ENCODE assay signal across 15 cellular contexts in the genomic region with DNA sequence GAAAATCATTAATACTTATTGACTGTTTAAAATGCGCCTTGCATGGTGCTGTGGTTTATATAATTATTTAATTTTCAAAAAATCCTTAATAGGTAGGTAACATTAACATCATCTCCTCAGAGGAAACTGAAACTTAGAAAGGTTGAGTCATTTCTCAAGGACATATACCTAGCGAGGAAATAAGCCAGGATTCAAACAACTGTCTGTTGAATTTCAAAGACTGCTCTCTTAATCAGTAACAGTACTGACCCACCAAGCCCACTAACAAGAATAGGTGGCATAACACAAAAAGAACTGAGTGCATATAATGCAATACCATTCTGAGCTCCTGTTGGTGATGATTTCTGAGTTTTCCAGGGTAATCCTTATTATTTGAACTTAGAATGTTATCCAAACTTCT.
DNase-seq lines count a peak whose midpoint lies in the region; ATAC-seq and TF ChIP-seq lines count a peak whose summit lies in the region.
"Had no signal": no experiment of that assay in that cellular context is flagged by ENCODE, and none has a peak within 500 bp of the region (broad histone marks: within the 10 kb centered on the region; RNA-seq: fewer than 3 reads in every experiment).

No MANE protein-coding gene starts in this region.

- CTCF ChIA-PET in A673 (lab: Charles Lee) = no interaction called here

- BruUV-seq in A673 (replicated peaks; lab: Mats Ljungman, UMichigan) = no TSS peak

- POLR2A ChIA-PET in A673 (lab: Charles Lee; ENCODE audit: low non-redundant PET) = no interaction called here

- no peaks in the 10 kb centered on the region for H3K27me3 ChIP-seq in A673 (replicated peaks; ENCODE audit: insufficient read depth, low read depth, low read length, poor library complexity)

- ATAC-seq in GM18861 (IDR thresholded peaks at IDR 0.05; ENCODE audit: unreplicated experiment) (peak; percentile 71), GM19463 (IDR thresholded peaks at IDR 0.05; ENCODE audit: unreplicated experiment) (peak; percentile 81), HG03378 (IDR thresholded peaks at IDR 0.05; ENCODE audit: unreplicated experiment) (peak; percentile 47), GM18498 (IDR thresholded peaks at IDR 0.05; ENCODE audit: unreplicated experiment) (no peak)
- ATAC-seq: A549; CD8-positive, alpha-beta T cell had no signal

- peaks cover 3% of the 10 kb centered on the region for H3K4me1 ChIP-seq in A673 (ENCODE audit: insufficient read depth, low read length, poor library complexity, severe bottlenecking)
- H3K4me1 ChIP-seq: A549 had no signal

- H3K27ac ChIP-seq in A673 (ENCODE audit: low read depth, low read length, poor library complexity, severe bottlenecking) = no peak overlapping the region
- H3K27ac ChIP-seq: A549 had no signal

- no peak overlapping the region for H3K4me3 ChIP-seq in A673 (ENCODE audit: low read depth, low read length, poor library complexity, severe bottlenecking)
- H3K4me3 ChIP-seq: A549 had no signal

- no peaks in the 10 kb centered on the region for H3K36me3 ChIP-seq in A673 (ENCODE audit: insufficient read depth, low read length, poor library complexity, severe bottlenecking)

- TF ChIP-seq CTCF in A673 (conservative IDR thresholded peaks at IDR 0.05; ENCODE audit: low read depth, low read length) = no peak

- H3K9me3 ChIP-seq in A673 (ENCODE audit: low read depth, low read length, poor library complexity, severe bottlenecking) = no peaks in the 10 kb centered on the region
- H3K9me3 ChIP-seq: A549 had no signal

- DNase-seq in SHP77 treated with DMSO at 0.1 percent for 48 hours (lab: John Stamatoyannopoulos, UW) (no peak), NAMALWA (ENCODE audit: low spot score) (no peak), A673 (ENCODE audit: low spot score) (no peak)
- DNase-seq: CD8-positive, alpha-beta T cell; COR-L47; DMS153; DMS79 treated with DMSO at 0.1 percent for 48 hours; EL; HCEC 1CT; Karpas-422 had no signal

- intact Hi-C loops in A673 (cut with micrococcal nuclease; ENCODE audit: unreplicated experiment) = no loop called here
